3 cellular contexts compared by ENCODE assay signal in genomic region chr3:193563999-193564398, GRCh38.
TF ChIP-seq lines count a peak whose summit lies in the region.

No MANE protein-coding gene starts in this region.

TF ChIP-seq in Ishikawa, 13 proteins besides CTCF, POLR2A, EP300 and RAD21 (continued from another document):
- TF ChIP-seq, protein P1, sequence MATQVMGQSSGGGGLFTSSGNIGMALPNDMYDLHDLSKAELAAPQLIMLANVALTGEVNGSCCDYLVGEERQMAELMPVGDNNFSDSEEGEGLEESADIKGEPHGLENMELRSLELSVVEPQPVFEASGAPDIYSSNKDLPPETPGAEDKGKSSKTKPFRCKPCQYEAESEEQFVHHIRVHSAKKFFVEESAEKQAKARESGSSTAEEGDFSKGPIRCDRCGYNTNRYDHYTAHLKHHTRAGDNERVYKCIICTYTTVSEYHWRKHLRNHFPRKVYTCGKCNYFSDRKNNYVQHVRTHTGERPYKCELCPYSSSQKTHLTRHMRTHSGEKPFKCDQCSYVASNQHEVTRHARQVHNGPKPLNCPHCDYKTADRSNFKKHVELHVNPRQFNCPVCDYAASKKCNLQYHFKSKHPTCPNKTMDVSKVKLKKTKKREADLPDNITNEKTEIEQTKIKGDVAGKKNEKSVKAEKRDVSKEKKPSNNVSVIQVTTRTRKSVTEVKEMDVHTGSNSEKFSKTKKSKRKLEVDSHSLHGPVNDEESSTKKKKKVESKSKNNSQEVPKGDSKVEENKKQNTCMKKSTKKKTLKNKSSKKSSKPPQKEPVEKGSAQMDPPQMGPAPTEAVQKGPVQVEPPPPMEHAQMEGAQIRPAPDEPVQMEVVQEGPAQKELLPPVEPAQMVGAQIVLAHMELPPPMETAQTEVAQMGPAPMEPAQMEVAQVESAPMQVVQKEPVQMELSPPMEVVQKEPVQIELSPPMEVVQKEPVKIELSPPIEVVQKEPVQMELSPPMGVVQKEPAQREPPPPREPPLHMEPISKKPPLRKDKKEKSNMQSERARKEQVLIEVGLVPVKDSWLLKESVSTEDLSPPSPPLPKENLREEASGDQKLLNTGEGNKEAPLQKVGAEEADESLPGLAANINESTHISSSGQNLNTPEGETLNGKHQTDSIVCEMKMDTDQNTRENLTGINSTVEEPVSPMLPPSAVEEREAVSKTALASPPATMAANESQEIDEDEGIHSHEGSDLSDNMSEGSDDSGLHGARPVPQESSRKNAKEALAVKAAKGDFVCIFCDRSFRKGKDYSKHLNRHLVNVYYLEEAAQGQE (IDR thresholded peaks at IDR 0.05; ENCODE audit: low read depth): no peak
- TF ChIP-seq, protein P2, sequence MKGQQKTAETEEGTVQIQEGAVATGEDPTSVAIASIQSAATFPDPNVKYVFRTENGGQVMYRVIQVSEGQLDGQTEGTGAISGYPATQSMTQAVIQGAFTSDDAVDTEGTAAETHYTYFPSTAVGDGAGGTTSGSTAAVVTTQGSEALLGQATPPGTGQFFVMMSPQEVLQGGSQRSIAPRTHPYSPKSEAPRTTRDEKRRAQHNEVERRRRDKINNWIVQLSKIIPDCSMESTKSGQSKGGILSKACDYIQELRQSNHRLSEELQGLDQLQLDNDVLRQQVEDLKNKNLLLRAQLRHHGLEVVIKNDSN (IDR thresholded peaks at IDR 0.05): no peak
- TF ChIP-seq FOXM1 (IDR thresholded peaks at IDR 0.05; ENCODE audit: borderline replicate concordance, low read depth) (no peak), MAX (IDR thresholded peaks at IDR 0.05) (no peak), TAF1 (IDR thresholded peaks at IDR 0.05; ENCODE audit: low read depth) (no peak), TEAD4 (IDR thresholded peaks at IDR 0.05) (no peak)

TF ChIP-seq in GM12878, 131 proteins besides CTCF, POLR2A, EP300 and RAD21 (continued from another document and continues in another):
- TF ChIP-seq, protein P3, sequence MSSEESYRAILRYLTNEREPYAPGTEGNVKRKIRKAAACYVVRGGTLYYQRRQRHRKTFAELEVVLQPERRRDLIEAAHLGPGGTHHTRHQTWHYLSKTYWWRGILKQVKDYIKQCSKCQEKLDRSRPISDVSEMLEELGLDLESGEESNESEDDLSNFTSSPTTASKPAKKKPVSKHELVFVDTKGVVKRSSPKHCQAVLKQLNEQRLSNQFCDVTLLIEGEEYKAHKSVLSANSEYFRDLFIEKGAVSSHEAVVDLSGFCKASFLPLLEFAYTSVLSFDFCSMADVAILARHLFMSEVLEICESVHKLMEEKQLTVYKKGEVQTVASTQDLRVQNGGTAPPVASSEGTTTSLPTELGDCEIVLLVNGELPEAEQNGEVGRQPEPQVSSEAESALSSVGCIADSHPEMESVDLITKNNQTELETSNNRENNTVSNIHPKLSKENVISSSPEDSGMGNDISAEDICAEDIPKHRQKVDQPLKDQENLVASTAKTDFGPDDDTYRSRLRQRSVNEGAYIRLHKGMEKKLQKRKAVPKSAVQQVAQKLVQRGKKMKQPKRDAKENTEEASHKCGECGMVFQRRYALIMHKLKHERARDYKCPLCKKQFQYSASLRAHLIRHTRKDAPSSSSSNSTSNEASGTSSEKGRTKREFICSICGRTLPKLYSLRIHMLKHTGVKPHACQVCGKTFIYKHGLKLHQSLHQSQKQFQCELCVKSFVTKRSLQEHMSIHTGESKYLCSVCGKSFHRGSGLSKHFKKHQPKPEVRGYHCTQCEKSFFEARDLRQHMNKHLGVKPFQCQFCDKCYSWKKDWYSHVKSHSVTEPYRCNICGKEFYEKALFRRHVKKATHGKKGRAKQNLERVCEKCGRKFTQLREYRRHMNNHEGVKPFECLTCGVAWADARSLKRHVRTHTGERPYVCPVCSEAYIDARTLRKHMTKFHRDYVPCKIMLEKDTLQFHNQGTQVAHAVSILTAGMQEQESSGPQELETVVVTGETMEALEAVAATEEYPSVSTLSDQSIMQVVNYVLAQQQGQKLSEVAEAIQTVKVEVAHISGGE (CRISPR knock-in tag; IDR thresholded peaks at IDR 0.05): no peak
- TF ChIP-seq SREBF1 (IDR thresholded peaks at IDR 0.05; ENCODE audit: low read length): no peak
- TF ChIP-seq ELK1 (IDR thresholded peaks at IDR 0.05; ENCODE audit: low read depth, low read length): no peak
- TF ChIP-seq RELA (IDR thresholded peaks at IDR 0.05; ENCODE audit: borderline replicate concordance, partially characterized antibody): no peak
- TF ChIP-seq, protein P4, sequence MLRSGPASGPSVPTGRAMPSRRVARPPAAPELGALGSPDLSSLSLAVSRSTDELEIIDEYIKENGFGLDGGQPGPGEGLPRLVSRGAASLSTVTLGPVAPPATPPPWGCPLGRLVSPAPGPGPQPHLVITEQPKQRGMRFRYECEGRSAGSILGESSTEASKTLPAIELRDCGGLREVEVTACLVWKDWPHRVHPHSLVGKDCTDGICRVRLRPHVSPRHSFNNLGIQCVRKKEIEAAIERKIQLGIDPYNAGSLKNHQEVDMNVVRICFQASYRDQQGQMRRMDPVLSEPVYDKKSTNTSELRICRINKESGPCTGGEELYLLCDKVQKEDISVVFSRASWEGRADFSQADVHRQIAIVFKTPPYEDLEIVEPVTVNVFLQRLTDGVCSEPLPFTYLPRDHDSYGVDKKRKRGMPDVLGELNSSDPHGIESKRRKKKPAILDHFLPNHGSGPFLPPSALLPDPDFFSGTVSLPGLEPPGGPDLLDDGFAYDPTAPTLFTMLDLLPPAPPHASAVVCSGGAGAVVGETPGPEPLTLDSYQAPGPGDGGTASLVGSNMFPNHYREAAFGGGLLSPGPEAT (IDR thresholded peaks at IDR 0.05; ENCODE audit: low read depth): no peak
- TF ChIP-seq, protein P5, sequence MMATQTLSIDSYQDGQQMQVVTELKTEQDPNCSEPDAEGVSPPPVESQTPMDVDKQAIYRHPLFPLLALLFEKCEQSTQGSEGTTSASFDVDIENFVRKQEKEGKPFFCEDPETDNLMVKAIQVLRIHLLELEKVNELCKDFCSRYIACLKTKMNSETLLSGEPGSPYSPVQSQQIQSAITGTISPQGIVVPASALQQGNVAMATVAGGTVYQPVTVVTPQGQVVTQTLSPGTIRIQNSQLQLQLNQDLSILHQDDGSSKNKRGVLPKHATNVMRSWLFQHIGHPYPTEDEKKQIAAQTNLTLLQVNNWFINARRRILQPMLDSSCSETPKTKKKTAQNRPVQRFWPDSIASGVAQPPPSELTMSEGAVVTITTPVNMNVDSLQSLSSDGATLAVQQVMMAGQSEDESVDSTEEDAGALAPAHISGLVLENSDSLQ (IDR thresholded peaks at IDR 0.05): no peak
- TF ChIP-seq MYB (IDR thresholded peaks at IDR 0.05; ENCODE audit: borderline replicate concordance, low read depth, low read length): no peak
- no peak for TF ChIP-seq RCOR1 (conservative IDR thresholded peaks at IDR 0.05; ENCODE audit: low read depth, low read length)
- TF ChIP-seq MAX (IDR thresholded peaks at IDR 0.05; ENCODE audit: low read depth, low read length): no peak
- TF ChIP-seq TCF12 (IDR thresholded peaks at IDR 0.05; ENCODE audit: low read depth, low read length): no peak
- no peak for TF ChIP-seq SUPT20H (IDR thresholded peaks at IDR 0.05; ENCODE audit: borderline replicate concordance, control insufficient read depth, low read depth, low read length)
- TF ChIP-seq, protein P6, sequence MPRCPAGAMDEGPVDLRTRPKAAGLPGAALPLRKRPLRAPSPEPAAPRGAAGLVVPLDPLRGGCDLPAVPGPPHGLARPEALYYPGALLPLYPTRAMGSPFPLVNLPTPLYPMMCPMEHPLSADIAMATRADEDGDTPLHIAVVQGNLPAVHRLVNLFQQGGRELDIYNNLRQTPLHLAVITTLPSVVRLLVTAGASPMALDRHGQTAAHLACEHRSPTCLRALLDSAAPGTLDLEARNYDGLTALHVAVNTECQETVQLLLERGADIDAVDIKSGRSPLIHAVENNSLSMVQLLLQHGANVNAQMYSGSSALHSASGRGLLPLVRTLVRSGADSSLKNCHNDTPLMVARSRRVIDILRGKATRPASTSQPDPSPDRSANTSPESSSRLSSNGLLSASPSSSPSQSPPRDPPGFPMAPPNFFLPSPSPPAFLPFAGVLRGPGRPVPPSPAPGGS (IDR thresholded peaks at IDR 0.05; ENCODE audit: borderline replicate concordance, insufficient read depth, low read depth, low read length, poor library complexity, severe bottlenecking): no peak

TF ChIP-seq in liver, 16 proteins besides CTCF, POLR2A, EP300 and RAD21:
- TF ChIP-seq, protein P7, sequence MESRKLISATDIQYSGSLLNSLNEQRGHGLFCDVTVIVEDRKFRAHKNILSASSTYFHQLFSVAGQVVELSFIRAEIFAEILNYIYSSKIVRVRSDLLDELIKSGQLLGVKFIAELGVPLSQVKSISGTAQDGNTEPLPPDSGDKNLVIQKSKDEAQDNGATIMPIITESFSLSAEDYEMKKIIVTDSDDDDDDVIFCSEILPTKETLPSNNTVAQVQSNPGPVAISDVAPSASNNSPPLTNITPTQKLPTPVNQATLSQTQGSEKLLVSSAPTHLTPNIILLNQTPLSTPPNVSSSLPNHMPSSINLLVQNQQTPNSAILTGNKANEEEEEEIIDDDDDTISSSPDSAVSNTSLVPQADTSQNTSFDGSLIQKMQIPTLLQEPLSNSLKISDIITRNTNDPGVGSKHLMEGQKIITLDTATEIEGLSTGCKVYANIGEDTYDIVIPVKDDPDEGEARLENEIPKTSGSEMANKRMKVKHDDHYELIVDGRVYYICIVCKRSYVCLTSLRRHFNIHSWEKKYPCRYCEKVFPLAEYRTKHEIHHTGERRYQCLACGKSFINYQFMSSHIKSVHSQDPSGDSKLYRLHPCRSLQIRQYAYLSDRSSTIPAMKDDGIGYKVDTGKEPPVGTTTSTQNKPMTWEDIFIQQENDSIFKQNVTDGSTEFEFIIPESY (IDR thresholded peaks at IDR 0.05): no peak
